ENCODE assay signal across 4 cellular contexts in genomic region chr19:51301266-51301665, GRCh38. TPM values are rescaled to one million over a fixed set of nuclear protein-coding genes. Genes with fewer than 3 reads are reported as not detected.
"Had no signal": no experiment of that assay in that cellular context is flagged by ENCODE, and none has a peak within 500 bp of the region (broad histone marks: within the 10 kb centered on the region; RNA-seq: fewer than 3 reads in every experiment).

No MANE protein-coding gene starts in this region.

- H3K4me3 ChIP-seq: GM12878 had no signal

- DNase-seq: GDM1, GF-D8 had no signal

- ATAC-seq: GM12878 had no signal

RNA-seq across cellular contexts. Expression of gene IGLON5, which starts 10.2 kb away (rescaled TPM):
- total RNA-seq: G401, GM12878 had no signal
- polyA plus RNA-seq: GM12878 had no signal

RNA-seq across cellular contexts. Expression of gene SIGLECL1, which starts 50.4 kb away (rescaled TPM):
- total RNA-seq: G401, GM12878 had no signal
- polyA plus RNA-seq: GM12878 had no signal
